ENCODE assay signal across 13 cellular contexts in the genomic region with DNA sequence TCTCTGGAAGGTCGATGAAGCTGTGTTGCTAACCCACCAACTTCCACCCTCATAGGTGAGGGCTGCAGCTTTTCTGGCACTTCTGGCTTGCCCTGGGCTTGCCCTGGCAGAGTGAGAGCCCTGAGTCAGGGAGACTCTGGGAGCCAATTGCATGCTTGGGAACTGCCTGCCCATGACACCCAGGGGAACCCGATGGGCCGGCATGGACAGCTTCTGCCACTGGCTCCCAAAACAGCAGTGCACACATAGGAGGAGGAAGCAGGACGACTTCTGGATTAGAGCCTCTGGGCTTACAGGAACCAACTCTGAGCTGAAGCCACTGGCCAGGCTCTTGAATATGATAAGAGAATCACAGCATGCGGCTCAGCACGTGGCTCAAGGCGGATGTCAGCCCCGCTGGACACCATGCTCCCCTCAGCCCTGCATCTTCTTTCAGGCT.
DNase-seq lines count a peak whose midpoint lies in the region; ATAC-seq and TF ChIP-seq lines count a peak whose summit lies in the region.
"Had no signal": no experiment of that assay in that cellular context is flagged by ENCODE, and none has a peak within 500 bp of the region (broad histone marks: within the 10 kb centered on the region; RNA-seq: fewer than 3 reads in every experiment).

No MANE protein-coding gene starts in this region.

- TF ChIP-seq POLR2A in suprapubic skin (IDR thresholded peaks at IDR 0.05): no peak

- no peaks in the 10 kb centered on the region for H3K9me3 Mint-ChIP-seq in brain
- H3K9me3 Mint-ChIP-seq: activated naive CD8-positive, alpha-beta T cell treated with anti-CD3 and anti-CD28 coated beads, Interleukin-2, amount 10 ng/mL, durations not matched to agents 7 days and 5 days; IgD-negative memory B cell; stimulated activated naive CD8-positive, alpha-beta T cell treated with anti-CD3 and anti-CD28 coated beads, Interleukin-15, Interleukin-2, amounts not matched to agents 100 ng/mL and 50 ng/mL, for 24 hours had no signal

- H3K36me3 Mint-ChIP-seq in brain: no peaks in the 10 kb centered on the region
- H3K36me3 Mint-ChIP-seq: activated naive CD8-positive, alpha-beta T cell treated with anti-CD3 and anti-CD28 coated beads, Interleukin-2, amount 10 ng/mL, durations not matched to agents 7 days and 5 days; IgD-negative memory B cell had no signal

- H3K27me3 Mint-ChIP-seq in brain: peaks cover 3% of the 10 kb centered on the region
- H3K27me3 Mint-ChIP-seq: activated naive CD8-positive, alpha-beta T cell treated with anti-CD3 and anti-CD28 coated beads, Interleukin-2, amount 10 ng/mL, durations not matched to agents 7 days and 5 days; stimulated activated naive CD8-positive, alpha-beta T cell treated with anti-CD3 and anti-CD28 coated beads, Interleukin-15, Interleukin-2, amounts not matched to agents 100 ng/mL and 50 ng/mL, for 24 hours had no signal

- no peak for ATAC-seq in HG03378 (IDR thresholded peaks at IDR 0.05; ENCODE audit: unreplicated experiment)

- no peak overlapping the region for H3K27ac ChIP-seq in suprapubic skin

- H3K4me1 ChIP-seq in suprapubic skin: peaks cover 16% of the 10 kb centered on the region

- TF ChIP-seq EP300 in suprapubic skin (IDR thresholded peaks at IDR 0.05): no peak

- no peaks in the 10 kb centered on the region for H3K9me3 ChIP-seq in suprapubic skin

- H3K4me1 Mint-ChIP-seq in brain: peaks cover 75% of the 10 kb centered on the region
- H3K4me1 Mint-ChIP-seq: activated naive CD8-positive, alpha-beta T cell treated with anti-CD3 and anti-CD28 coated beads, Interleukin-2, amount 10 ng/mL, durations not matched to agents 7 days and 5 days had no signal

- no peaks in the 10 kb centered on the region for H3K27me3 ChIP-seq in suprapubic skin

- DNase-seq in OCI-M1 (lab: John Stamatoyannopoulos, UW) (peak; percentile 60), islet precursor cell (peak; percentile 50), suprapubic skin (ENCODE audit: low spot score in 2 of 2) (peak; percentile 45 to 77), foreskin melanocyte (no peak), LoVo (ENCODE audit: low spot score) (no peak)
- DNase-seq: COR-L47, NCI-H526 treated with DMSO at 0.1 percent for 48 hours, T-helper 9 cell had no signal

- no peak for TF ChIP-seq CTCF in brain (conservative IDR thresholded peaks at IDR 0.05)
- no peak for TF ChIP-seq CTCF in suprapubic skin (IDR thresholded peaks at IDR 0.05)

- H3K36me3 ChIP-seq in suprapubic skin: no peaks in the 10 kb centered on the region

- H3K27ac Mint-ChIP-seq in brain: peak overlapping the region in 3 of 5 experiments; percentile 30 to 88 (median 79)
- H3K27ac Mint-ChIP-seq: activated naive CD8-positive, alpha-beta T cell treated with anti-CD3 and anti-CD28 coated beads, Interleukin-2, amount 10 ng/mL, durations not matched to agents 7 days and 5 days; IgD-negative memory B cell; stimulated activated naive CD8-positive, alpha-beta T cell treated with anti-CD3 and anti-CD28 coated beads, Interleukin-15, Interleukin-2, amounts not matched to agents 100 ng/mL and 50 ng/mL, for 24 hours had no signal

- no peak overlapping the region for H3K4me3 Mint-ChIP-seq in brain
- H3K4me3 Mint-ChIP-seq: activated naive CD8-positive, alpha-beta T cell treated with anti-CD3 and anti-CD28 coated beads, Interleukin-2, amount 10 ng/mL, durations not matched to agents 7 days and 5 days; IgD-negative memory B cell; stimulated activated naive CD8-positive, alpha-beta T cell treated with anti-CD3 and anti-CD28 coated beads, Interleukin-15, Interleukin-2, amounts not matched to agents 100 ng/mL and 50 ng/mL, for 24 hours had no signal

- 70% methylated on average over 5 of the region's 8 CpGs for WGBS in suprapubic skin

- no peak overlapping the region for H3K4me3 ChIP-seq in suprapubic skin

Comparison
In these comparisons a context has a peak if more than half of its experiments do, and no peak if none do; other contexts are left out.
1. DNase-seq: peak in OCI-M1 (single experiment), islet precursor cell (single experiment) and suprapubic skin (2 of 2); none in foreskin melanocyte (single experiment) and LoVo (single experiment).